In the genomic region with DNA sequence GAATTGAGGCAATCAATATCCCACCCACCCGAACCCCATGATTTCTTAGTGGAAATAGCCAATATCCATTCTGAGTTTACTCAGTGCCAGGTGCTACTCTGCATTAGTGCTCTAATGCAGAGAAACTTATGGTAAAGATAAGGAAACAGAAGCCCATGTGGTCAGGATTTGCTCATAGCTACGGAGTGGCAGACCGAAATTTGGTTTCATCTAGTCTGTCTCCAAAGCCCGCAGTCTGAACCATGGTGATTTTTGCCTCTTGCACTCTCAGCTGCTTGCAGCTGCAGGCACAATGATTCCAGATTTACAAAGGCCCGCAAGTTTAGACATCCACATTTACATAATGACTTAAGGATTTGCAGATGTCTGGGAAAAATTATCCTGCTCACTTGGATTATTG, we compare ENCODE assay signal across 30 cellular contexts.
"Had no signal": no experiment of that assay in that cellular context is flagged by ENCODE, and none has a peak within 500 bp of the region (broad histone marks: within the 10 kb centered on the region; RNA-seq: fewer than 3 reads in every experiment).

No MANE protein-coding gene starts in this region.

- ATAC-seq: activated CD4-positive, CD25-positive, alpha-beta regulatory T cell treated with anti-CD3 and anti-CD28 coated beads, Interleukin-2, amount 50 U/mL, for 24 hours; activated CD8-positive, alpha-beta T cell treated with anti-CD3 and anti-CD28 coated beads for 36 hours; activated naive CD8-positive, alpha-beta T cell treated with anti-CD3 and anti-CD28 coated beads, Interleukin-2, amount 50 U/mL, for 24 hours; activated T-cell treated with anti-CD3 and anti-CD28 coated beads, Interleukin-2, amount 50 U/mL, for 4 hours; activated T-helper 17 cell treated with anti-CD3 and anti-CD28 coated beads, Interleukin-2, amount 50 U/mL, for 72 hours; body of pancreas; gastroesophageal sphincter; T-helper 17 cell had no signal

- H3K27ac ChIP-seq: adrenal gland, body of pancreas, colonic mucosa, epithelial cell of prostate, gastroesophageal sphincter, WERI-Rb-1 had no signal

- H3K27ac Mint-ChIP-seq: activated B cell treated with CpG ODN at 0.5 μM for 24 hours; activated CD8-positive, alpha-beta T cell treated with anti-CD3 and anti-CD28 coated beads for 36 hours; activated naive CD4-positive, alpha-beta T cell treated with anti-CD3 and anti-CD28 coated beads for 36 hours; activated naive CD4-positive, alpha-beta T cell treated with anti-CD3 and anti-CD28 coated beads, Interleukin-2, amount 50 U/mL, for 24 hours; activated naive CD8-positive, alpha-beta T cell treated with anti-CD3 and anti-CD28 coated beads for 36 hours; activated naive CD8-positive, alpha-beta T cell treated with anti-CD3 and anti-CD28 coated beads, Interleukin-2, amount 50 U/mL, for 24 hours; activated T-helper 17 cell treated with anti-CD3 and anti-CD28 coated beads, Interleukin-2, amount 50 U/mL, for 72 hours; T-helper 17 cell; T-helper 2 cell treated with Interferon-gamma antibody and Interleukin-4, amounts not matched to agents 5 μg/mL and 100 μg/mL, for 36 hours had no signal

- H3K36me3 ChIP-seq: adrenal gland, colonic mucosa, gastroesophageal sphincter, WERI-Rb-1 had no signal

- H3K4me1 ChIP-seq: adrenal gland, body of pancreas, colonic mucosa, gastroesophageal sphincter had no signal

- H3K4me3 ChIP-seq: adrenal gland, body of pancreas, colonic mucosa, gastroesophageal sphincter had no signal

- H3K9me3 ChIP-seq: adrenal gland, body of pancreas, colonic mucosa had no signal

- H3K4me3 Mint-ChIP-seq: activated B cell treated with CpG ODN at 0.5 μM for 24 hours; activated CD8-positive, alpha-beta T cell treated with anti-CD3 and anti-CD28 coated beads for 36 hours; activated naive CD4-positive, alpha-beta T cell treated with anti-CD3 and anti-CD28 coated beads for 36 hours; activated naive CD4-positive, alpha-beta T cell treated with anti-CD3 and anti-CD28 coated beads, Interleukin-2, amount 50 U/mL, for 24 hours; activated naive CD8-positive, alpha-beta T cell treated with anti-CD3 and anti-CD28 coated beads for 36 hours; activated naive CD8-positive, alpha-beta T cell treated with anti-CD3 and anti-CD28 coated beads, Interleukin-2, amount 50 U/mL, for 24 hours; activated T-cell treated with anti-CD3 and anti-CD28 coated beads, Interleukin-2, amount 50 U/mL, for 4 hours; activated T-helper 17 cell treated with anti-CD3 and anti-CD28 coated beads, Interleukin-2, amount 50 U/mL, for 72 hours; T-helper 17 cell; T-helper 2 cell treated with Interferon-gamma antibody and Interleukin-4, amounts not matched to agents 5 μg/mL and 100 μg/mL, for 36 hours had no signal

- H3K4me1 Mint-ChIP-seq: activated B cell treated with CpG ODN at 0.5 μM for 24 hours; activated naive CD4-positive, alpha-beta T cell treated with anti-CD3 and anti-CD28 coated beads, Interleukin-2, amount 50 U/mL, for 24 hours; activated naive CD8-positive, alpha-beta T cell treated with anti-CD3 and anti-CD28 coated beads for 36 hours; activated naive CD8-positive, alpha-beta T cell treated with anti-CD3 and anti-CD28 coated beads, Interleukin-2, amount 50 U/mL, for 24 hours; T-helper 17 cell had no signal

- H3K36me3 Mint-ChIP-seq: activated naive CD4-positive, alpha-beta T cell treated with anti-CD3 and anti-CD28 coated beads, Interleukin-2, amount 50 U/mL, for 24 hours; activated naive CD8-positive, alpha-beta T cell treated with anti-CD3 and anti-CD28 coated beads for 36 hours had no signal

- H3K27me3 Mint-ChIP-seq: activated B cell treated with CpG ODN at 0.5 μM for 24 hours; activated naive CD4-positive, alpha-beta T cell treated with anti-CD3 and anti-CD28 coated beads, Interleukin-2, amount 50 U/mL, for 24 hours; activated naive CD8-positive, alpha-beta T cell treated with anti-CD3 and anti-CD28 coated beads, Interleukin-2, amount 50 U/mL, for 24 hours; T-helper 17 cell had no signal

- H3K27me3 ChIP-seq: adrenal gland, body of pancreas, colonic mucosa, gastroesophageal sphincter had no signal

- H3K9me3 Mint-ChIP-seq: activated B cell treated with CpG ODN at 0.5 μM for 24 hours; activated naive CD4-positive, alpha-beta T cell treated with anti-CD3 and anti-CD28 coated beads for 36 hours; activated naive CD8-positive, alpha-beta T cell treated with anti-CD3 and anti-CD28 coated beads for 36 hours; activated naive CD8-positive, alpha-beta T cell treated with anti-CD3 and anti-CD28 coated beads, Interleukin-2, amount 50 U/mL, for 24 hours; activated T-cell treated with anti-CD3 and anti-CD28 coated beads, Interleukin-2, amount 50 U/mL, for 4 hours; T-helper 2 cell treated with Interferon-gamma antibody and Interleukin-4, amounts not matched to agents 5 μg/mL and 100 μg/mL, for 36 hours had no signal

- DNase-seq: activated B cell treated with CpG ODN at 0.5 μM for 24 hours; activated CD4-positive, alpha-beta T cell treated with anti-CD3 and anti-CD28 coated beads for 48 hours; activated CD4-positive, alpha-beta T cell treated with anti-CD3 and anti-CD28 coated beads, Interleukin-2, amount 50 U/mL, for 1 hour; activated CD4-positive, alpha-beta T cell treated with anti-CD3 and anti-CD28 coated beads, Interleukin-2, amount 50 U/mL, for 48 hours; activated CD8-positive, alpha-beta memory T cell treated with anti-CD3 and anti-CD28 coated beads for 24 hours; activated CD8-positive, alpha-beta T cell treated with anti-CD3 and anti-CD28 coated beads for 36 hours; activated effector memory CD4-positive, alpha-beta T cell treated with Interleukin-2 at 50 U/mL for 16 hours; activated naive CD4-positive, alpha-beta T cell treated with anti-CD3 and anti-CD28 coated beads for 36 hours; activated naive CD8-positive, alpha-beta T cell treated with anti-CD3 and anti-CD28 coated beads for 36 hours; activated naive CD8-positive, alpha-beta T cell treated with anti-CD3 and anti-CD28 coated beads, Interleukin-2, amount 50 U/mL, for 24 hours; activated T-cell treated with anti-CD3 and anti-CD28 coated beads, Interleukin-2, amount 50 U/mL, for 4 hours; adrenal gland; amygdala; aorta; body of pancreas; central memory CD4-positive, alpha-beta T cell; cerebellar nuclear complex; colonic mucosa; effector CD8-positive, alpha-beta T cell; foreskin melanocyte; T-helper 1 cell; T-helper 17 cell; T1000; WERI-Rb-1 had no signal
